In genomic region chr10:112663181-112663879, GRCh38 we compare ENCODE assay signal across 1 cellular context.
TF ChIP-seq lines count a peak whose summit lies in the region.

No MANE protein-coding gene starts in this region.

TF ChIP-seq in HCT116, 20 proteins besides CTCF, POLR2A, EP300 and RAD21 (continued from another document):
- TF ChIP-seq REST (IDR thresholded peaks at IDR 0.05; ENCODE audit: low read depth), result no peak
